Comparison of ENCODE assay signal across 11 cellular contexts in genomic region chr17:77783991-77784820, GRCh38.
DNase-seq lines count a peak whose midpoint lies in the region; ATAC-seq, FAIRE-seq and TF ChIP-seq lines count a peak whose summit lies in the region.
"Had no signal": no experiment of that assay in that cellular context is flagged by ENCODE, and none has a peak within 500 bp of the region (broad histone marks: within the 10 kb centered on the region; RNA-seq: fewer than 3 reads in every experiment).

No MANE protein-coding gene starts in this region.

- H3K36me3 Mint-ChIP-seq in WTC11: peaks cover 9% of the 10 kb centered on the region
- H3K36me3 Mint-ChIP-seq in activated T-helper 17 cell treated with anti-CD3 and anti-CD28 coated beads, Interleukin-2, amount 50 U/mL, for 72 hours (ENCODE audit: low read depth): no peaks in the 10 kb centered on the region

- H3K27me3 ChIP-seq in heart left ventricle: no peaks in the 10 kb centered on the region

- no peak overlapping the region for H3K4me3 Mint-ChIP-seq in WTC11
- H3K4me3 Mint-ChIP-seq in activated T-helper 17 cell treated with anti-CD3 and anti-CD28 coated beads, Interleukin-2, amount 50 U/mL, for 72 hours: peak overlapping the region; percentile 66

- H3K27ac Mint-ChIP-seq in WTC11: no peak overlapping the region
- peak overlapping the region; percentile 80 for H3K27ac Mint-ChIP-seq in activated T-helper 17 cell treated with anti-CD3 and anti-CD28 coated beads, Interleukin-2, amount 50 U/mL, for 72 hours

- peaks cover 0 to 17% (median 13%) of the 10 kb centered on the region in 12 donors for H3K4me1 ChIP-seq in heart left ventricle

- no peaks in the 10 kb centered on the region for H3K9me3 ChIP-seq in heart left ventricle
- H3K9me3 ChIP-seq: neutrophil had no signal

- CTCF ChIA-PET in WTC11 (lab: Charles Lee): interaction anchor here (1.0 to 2.0 kb wide), 2 partner anchors 11 to 108 kb away, joined by 3 to 5 read pairs; no protein-coding TSS in a partner anchor

- WGBS in heart left ventricle, 4 donors: 72 to 90% (median 86%) methylated on average over 10 to 20 of the region's 20 CpGs

- FAIRE-seq in urothelium cell line (lab: Jason Lieb, UNC): peak; percentile 67
- FAIRE-seq: colon, G401.6 had no signal

- peak overlapping the region in 1 of 12 donors; percentile 62 for H3K27ac ChIP-seq in heart left ventricle
- H3K27ac ChIP-seq: neutrophil had no signal

- H3K4me3 ChIP-seq in heart left ventricle (no peak overlapping the region), foreskin fibroblast (ENCODE audit: low read depth in 1 of 2, low read length in 2 of 2) (no peak overlapping the region)

- intact Hi-C loops in heart left ventricle (cut with DNase I): loop anchor here in 1 of 10 donors (10.0 kb wide), 1 partner anchor 111 kb away; no protein-coding TSS in a partner anchor

- ATAC-seq in WTC11 (no peak), GM21825 (IDR thresholded peaks at IDR 0.05; ENCODE audit: unreplicated experiment) (no peak), heart left ventricle (no peak)
- peak; percentile 96 for ATAC-seq in activated T-helper 17 cell treated with anti-CD3 and anti-CD28 coated beads, Interleukin-2, amount 50 U/mL, for 72 hours (replicated peaks)

- H3K27me3 Mint-ChIP-seq in WTC11 (ENCODE audit: low read depth): peaks cover 86% of the 10 kb centered on the region
- no peaks in the 10 kb centered on the region for H3K27me3 Mint-ChIP-seq in activated T-helper 17 cell treated with anti-CD3 and anti-CD28 coated beads, Interleukin-2, amount 50 U/mL, for 72 hours

- TF ChIP-seq POLR2A in heart left ventricle (IDR thresholded peaks at IDR 0.05): no peak

- no peak for TF ChIP-seq CTCF in WTC11 (IDR thresholded peaks at IDR 0.05)
- TF ChIP-seq CTCF in heart left ventricle (IDR thresholded peaks at IDR 0.05): no peak
- TF ChIP-seq CTCF in foreskin fibroblast (IDR thresholded peaks at IDR 0.05; ENCODE audit: low read depth, low read length): no peak

- POLR2A ChIA-PET in WTC11 (lab: Charles Lee): no interaction called here

- DNase-seq in WTC11 (ENCODE audit: low spot score) (no peak), urothelium cell line (ENCODE audit: low spot score) (no peak), heart left ventricle (no peak), foreskin fibroblast (no peak)
- DNase-seq in stimulated activated CD4-positive, alpha-beta T cell treated with anti-CD3 and anti-CD28 coated beads, Interleukin-15, amount 100 ng/mL, for 1 hour (ENCODE audit: low read depth in 1 of 2, low spot score in 1 of 2): peak; percentile 39 to 40
- DNase-seq: NCI-H2081 had no signal

- H3K36me3 ChIP-seq in heart left ventricle: no peaks in the 10 kb centered on the region
- H3K36me3 ChIP-seq: neutrophil had no signal

- no peaks in the 10 kb centered on the region for H3K9me3 Mint-ChIP-seq in WTC11
- no peaks in the 10 kb centered on the region for H3K9me3 Mint-ChIP-seq in activated T-helper 17 cell treated with anti-CD3 and anti-CD28 coated beads, Interleukin-2, amount 50 U/mL, for 72 hours

- peaks cover 74% of the 10 kb centered on the region for H3K4me1 Mint-ChIP-seq in WTC11
- peaks cover 5% of the 10 kb centered on the region for H3K4me1 Mint-ChIP-seq in activated T-helper 17 cell treated with anti-CD3 and anti-CD28 coated beads, Interleukin-2, amount 50 U/mL, for 72 hours

TF ChIP-seq in WTC11, 78 proteins besides CTCF, POLR2A, EP300 and RAD21:
- no peak for TF ChIP-seq FOXJ3 (CRISPR knock-in tag; IDR thresholded peaks at IDR 0.05; ENCODE audit: borderline replicate concordance)
- TF ChIP-seq FOXP1 (CRISPR knock-in tag; IDR thresholded peaks at IDR 0.05; ENCODE audit: borderline replicate concordance): 0 out of 2 replicates have a peak, but pooled peaks have one; percentile 27

Comparison
In these comparisons a context has a peak if more than half of its experiments do, and no peak if none do; other contexts are left out.
1. DNase-seq: peak in stimulated activated CD4-positive, alpha-beta T cell treated with anti-CD3 and anti-CD28 coated beads, Interleukin-15, amount 100 ng/mL, for 1 hour (2 of 2); none in WTC11 (single experiment), urothelium cell line (single experiment), heart left ventricle (0 of 5) and foreskin fibroblast (0 of 2).